ENCODE assay signal across 17 cellular contexts in the genomic region with DNA sequence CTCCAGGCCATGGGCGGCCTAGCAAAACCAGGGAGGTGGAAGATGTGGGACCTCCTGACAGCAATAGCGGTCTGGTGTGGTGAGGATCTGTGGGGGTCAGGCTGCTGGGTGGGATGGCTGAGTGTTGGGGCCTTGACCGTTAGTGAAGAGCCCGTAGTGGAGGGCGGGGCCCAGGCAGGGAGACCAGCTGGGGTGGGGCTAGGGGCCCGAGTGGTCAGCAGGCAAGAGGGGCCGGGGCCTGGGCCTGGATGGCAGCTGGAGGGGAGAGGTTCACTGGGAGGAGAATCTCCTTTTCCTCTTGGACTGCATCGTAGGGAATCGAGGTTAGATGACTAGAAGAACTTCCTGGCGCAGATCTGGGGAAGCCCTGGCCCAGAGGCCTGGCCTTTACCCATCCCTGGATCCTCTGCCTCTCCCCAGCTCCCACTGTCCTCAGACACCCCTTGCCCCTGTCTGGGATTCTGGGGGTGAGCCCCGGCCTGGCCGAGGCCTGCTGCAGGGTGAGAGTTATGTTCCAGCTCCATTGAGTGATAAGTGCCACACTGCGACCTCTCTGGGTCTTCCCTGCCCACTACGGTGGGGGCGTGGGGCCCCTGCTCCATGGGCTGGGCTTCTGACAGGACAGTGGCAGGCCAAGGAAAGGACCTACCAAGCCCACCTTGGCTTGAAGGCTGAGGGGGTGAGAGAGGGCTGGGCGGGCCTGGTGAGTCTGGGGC. TPM values are rescaled to one million over a fixed set of nuclear protein-coding genes. Genes with fewer than 3 reads are reported as not detected.
A peak's percentile ranks its signal among the peaks of the same experiment; 100 is the strongest.
DNase-seq lines count a peak whose midpoint lies in the region; ATAC-seq and TF ChIP-seq lines count a peak whose summit lies in the region.
"Had no signal": no experiment of that assay in that cellular context is flagged by ENCODE, and none has a peak within 500 bp of the region (broad histone marks: within the 10 kb centered on the region; RNA-seq: fewer than 3 reads in every experiment).

No MANE protein-coding gene starts in this region.

- peak overlapping the region; percentile 100 for H3K4ac ChIP-seq in IMR-90 (ENCODE audit: low read depth, low read length)

- H3K36me3 ChIP-seq in IMR-90 (ENCODE audit: control insufficient read depth, insufficient read depth, low read length) (no peaks in the 10 kb centered on the region), suprapubic skin (no peaks in the 10 kb centered on the region)
- H3K36me3 ChIP-seq: BLaER1 had no signal

- H3K56ac ChIP-seq in IMR-90 (ENCODE audit: extremely low read depth, insufficient read depth, low read length), result no peak overlapping the region

- in situ Hi-C loops in IMR-90 (cut with MboI; ENCODE audit: low sequenced_read_pairs), result loop anchor here (5.0 kb wide), 1 partner anchor 733 kb away; no protein-coding TSS in a partner anchor

- DNase-seq in IMR-90 (no peak), ecto neural progenitor cell (ENCODE audit: low spot score) (peak; percentile 49), mesothelial cell of epicardium (ENCODE audit: low spot score in 2 of 2, unreplicated experiment in 2 of 2) (no peak), suprapubic skin (ENCODE audit: low spot score in 2 of 2) (no peak), NCI-H774 (lab: John Stamatoyannopoulos, UW) (no peak), dorsolateral prefrontal cortex (no peak), nephron progenitor cell (no peak), sciatic nerve (ENCODE audit: low spot score) (no peak)
- DNase-seq: activated T-cell treated with anti-CD3 and anti-CD28 coated beads, Interleukin-2, amount 50 U/mL, for 24 hours; left ventricle myocardium superior; NCI-H1930; NCI-H524; stimulated activated CD4-positive, alpha-beta T cell treated with anti-CD3 and anti-CD28 coated beads, Interleukin-4, amount 100 ng/mL, for 1 hour; stimulated activated CD8-positive, alpha-beta memory T cell treated with anti-CD3 and anti-CD28 coated beads, Interleukin-4, amount 100 ng/mL, for 48 hours had no signal

- H3K9me3 Mint-ChIP-seq in mesothelial cell of epicardium (no peaks in the 10 kb centered on the region), nephron progenitor cell (no peaks in the 10 kb centered on the region)
- H3K9me3 Mint-ChIP-seq: activated T-cell treated with anti-CD3 and anti-CD28 coated beads, Interleukin-2, amount 50 U/mL, for 24 hours; nephron had no signal

- no peak for TF ChIP-seq CTCF in IMR-90 (conservative IDR thresholded peaks at IDR 0.05; ENCODE audit: low read depth, low read length)
- TF ChIP-seq CTCF in mesothelial cell of epicardium (IDR thresholded peaks at IDR 0.05; ENCODE audit: unreplicated experiment), result no peak
- no peak for TF ChIP-seq CTCF in suprapubic skin (IDR thresholded peaks at IDR 0.05)
- TF ChIP-seq CTCF in dorsolateral prefrontal cortex (IDR thresholded peaks at IDR 0.05 in 54 of 56, conservative IDR thresholded peaks at IDR 0.05 in 2 of 56; ENCODE audit: low read depth in 1 of 56, partially characterized antibody in 56 of 56), result no peak
- no peak for TF ChIP-seq CTCF in nephron progenitor cell (IDR thresholded peaks at IDR 0.05)

- H2AFZ ChIP-seq in IMR-90 (replicated peaks; ENCODE audit: low read length, poor library complexity), result peak overlapping the region; percentile 80

- no peaks in the 10 kb centered on the region for H4K20me1 ChIP-seq in IMR-90 (ENCODE audit: insufficient read depth, low read length)
- H4K20me1 ChIP-seq: BLaER1 had no signal

- H4K5ac ChIP-seq in IMR-90 (ENCODE audit: low read depth, low read length), result peak overlapping the region; percentile 84

- H3K79me1 ChIP-seq in IMR-90 (ENCODE audit: low read depth in 1 of 2, low read length in 2 of 2), result peaks cover 8 to 26% of the 10 kb centered on the region in 2 experiments; a peak in 3 of 4 replicates

- H3K4me2 ChIP-seq in IMR-90 (ENCODE audit: low read depth, low read length), result no peak overlapping the region
- H3K4me2 ChIP-seq: BLaER1 had no signal

- H2BK5ac ChIP-seq in IMR-90 (ENCODE audit: low read depth, low read length, poor library complexity, severe bottlenecking), result peak overlapping the region; percentile 99

- peak overlapping the region; percentile 99 for H2AK9ac ChIP-seq in IMR-90 (replicated peaks; ENCODE audit: low read depth, low read length, poor library complexity)

- H3K9me1 ChIP-seq in IMR-90 (ENCODE audit: insufficient read depth, low read length), result peaks cover 31% of the 10 kb centered on the region

- peak overlapping the region; percentile 93; the same call in 2 of the 3 replicates for H2BK15ac ChIP-seq in IMR-90 (ENCODE audit: low read depth, low read length)

- POLR2A ChIA-PET in IMR-90 (lab: Charles Lee; ENCODE audit: unreplicated experiment), result no interaction called here

- H3K4me3 ChIP-seq in IMR-90 (ENCODE audit: insufficient read depth, low read depth, low read length) (no peak overlapping the region), suprapubic skin (no peak overlapping the region), dorsolateral prefrontal cortex (no peak overlapping the region)
- H3K4me3 ChIP-seq: BLaER1 had no signal

- CTCF ChIA-PET in IMR-90 (lab: Yijun Ruan, JAX), result interaction anchor here (1.3 to 1.6 kb wide), 2 partner anchors 120 to 735 kb away, joined by 3 to 9 read pairs; no protein-coding TSS in a partner anchor

- H3K4me1 ChIP-seq in IMR-90 (ENCODE audit: control insufficient read depth, insufficient read depth, low read length) (peaks cover 40% of the 10 kb centered on the region), suprapubic skin (peaks cover 85% of the 10 kb centered on the region)

- peak overlapping the region; percentile 100 for H4K91ac ChIP-seq in IMR-90 (ENCODE audit: insufficient read depth, low read depth, low read length)

- no peak overlapping the region for H3K23ac ChIP-seq in IMR-90 (ENCODE audit: low read depth, low read length)

- TF ChIP-seq RAD21 in IMR-90 (IDR thresholded peaks at IDR 0.05; ENCODE audit: low read length), result no peak

- BruUV-seq in IMR-90 (replicated peaks; lab: Mats Ljungman, UMichigan), result no TSS peak

- H2BK20ac ChIP-seq in IMR-90 (ENCODE audit: low read depth, low read length), result peak overlapping the region; percentile 100

- peak overlapping the region; percentile 64; the same call in 1 of the 2 replicates for H3K18ac ChIP-seq in IMR-90 (ENCODE audit: low read depth, low read length)

- peak overlapping the region; percentile 84 for H2AK5ac ChIP-seq in IMR-90 (ENCODE audit: low read depth, low read length)

- H2BK120ac ChIP-seq in IMR-90 (ENCODE audit: low read depth, low read length), result peak overlapping the region; percentile 100

- peak overlapping the region; percentile 21 for H3K27ac Mint-ChIP-seq in mesothelial cell of epicardium
- H3K27ac Mint-ChIP-seq in nephron progenitor cell, result no peak overlapping the region
- H3K27ac Mint-ChIP-seq: activated naive CD8-positive, alpha-beta T cell; activated T-cell treated with anti-CD3 and anti-CD28 coated beads, Interleukin-2, amount 50 U/mL, for 24 hours had no signal

- H3K9ac ChIP-seq in IMR-90 (ENCODE audit: low read depth, low read length), result peak overlapping the region; percentile 30; the same call in 1 of the 2 replicates
- H3K9ac ChIP-seq: BLaER1 had no signal

- ATAC-seq in IMR-90 (ENCODE audit: low read depth) (no peak), sciatic nerve (no peak)
- ATAC-seq: left ventricle myocardium superior had no signal

- H3K36me3 Mint-ChIP-seq in mesothelial cell of epicardium, result no peaks in the 10 kb centered on the region
- no peaks in the 10 kb centered on the region for H3K36me3 Mint-ChIP-seq in nephron progenitor cell (ENCODE audit: low read depth)
- H3K36me3 Mint-ChIP-seq: activated naive CD8-positive, alpha-beta T cell had no signal

- TF ChIP-seq POLR2A in IMR-90 (IDR thresholded peaks at IDR 0.05; ENCODE audit: low read depth, low read length) (no peak), suprapubic skin (IDR thresholded peaks at IDR 0.05) (no peak)

- H3K27me3 Mint-ChIP-seq in mesothelial cell of epicardium (ENCODE audit: low read depth) (no peaks in the 10 kb centered on the region), nephron progenitor cell (ENCODE audit: low read depth, poor library complexity) (no peaks in the 10 kb centered on the region)
- H3K27me3 Mint-ChIP-seq: activated T-cell treated with anti-CD3 and anti-CD28 coated beads, Interleukin-2, amount 50 U/mL, for 24 hours had no signal

- H4K8ac ChIP-seq in IMR-90 (ENCODE audit: low read depth in 2 of 2, low read length in 2 of 2), result peak overlapping the region; percentile 65 to 95

- H3K27ac ChIP-seq in IMR-90 (ENCODE audit: insufficient read depth, low read length) (peak overlapping the region; percentile 31; the same call in 1 of the 2 replicates), suprapubic skin (peak overlapping the region; percentile 99), dorsolateral prefrontal cortex (no peak overlapping the region)
- H3K27ac ChIP-seq: BLaER1 had no signal

- 91% methylated on average over 9 of the region's 16 CpGs; no CpG with 5 or more reads in 1 of the 2 experiments for WGBS in IMR-90 (ENCODE audit: extremely low coverage in 2 of 2, insufficient read length in 1 of 2), 2 experiments
- 68% methylated on average over 13 of the region's 16 CpGs for WGBS in suprapubic skin

- H3K9me3 ChIP-seq in IMR-90 (ENCODE audit: control insufficient read depth, insufficient read depth, low read length) (no peaks in the 10 kb centered on the region), suprapubic skin (no peaks in the 10 kb centered on the region)
- H3K9me3 ChIP-seq: BLaER1 had no signal

- H3K14ac ChIP-seq in IMR-90 (replicated peaks; ENCODE audit: low read depth, low read length), result peak overlapping the region; percentile 64

- dilution Hi-C loops in IMR-90 (cut with HindIII; ENCODE audit: low sequenced_read_pairs, unreplicated experiment), result no loop called here

- TF ChIP-seq EP300 in suprapubic skin (IDR thresholded peaks at IDR 0.05), result no peak

- H3K4me1 Mint-ChIP-seq in mesothelial cell of epicardium (peaks cover 34% of the 10 kb centered on the region), nephron progenitor cell (peaks cover 44% of the 10 kb centered on the region)

- H3K27me3 ChIP-seq in IMR-90 (ENCODE audit: control insufficient read depth, insufficient read depth, low read length), result no peaks in the 10 kb centered on the region
- no peaks in the 10 kb centered on the region for H3K27me3 ChIP-seq in suprapubic skin
- H3K27me3 ChIP-seq in dorsolateral prefrontal cortex, result peaks cover 0 to 3% (median 0%) of the 10 kb centered on the region in 45 donors
- H3K27me3 ChIP-seq: BLaER1 had no signal

- no peak overlapping the region for H3K4me3 Mint-ChIP-seq in mesothelial cell of epicardium
- no peak overlapping the region for H3K4me3 Mint-ChIP-seq in nephron progenitor cell
- H3K4me3 Mint-ChIP-seq: activated naive CD8-positive, alpha-beta T cell; activated T-cell treated with anti-CD3 and anti-CD28 coated beads, Interleukin-2, amount 50 U/mL, for 24 hours; nephron had no signal

- intact Hi-C loops in IMR-90 (cut with micrococcal nuclease), result loop anchor here (5.0 kb wide), 1 partner anchor 838 kb away; no protein-coding TSS in a partner anchor
- intact Hi-C loops in dorsolateral prefrontal cortex (cut with DNase I), result loop anchor here in 1 of 2 donors (5.0 kb wide), 1 partner anchor 663 kb away; no protein-coding TSS in a partner anchor
- intact Hi-C loops in sciatic nerve (cut with DNase I), result no loop called here

RNA-seq across cellular contexts. Expression of a gene that starts 47.1 kb away (rescaled TPM):
- total RNA-seq in IMR-90 (2012; rRNA removed) (0.54 and 0.56 TPM in 2 replicates), mesothelial cell of epicardium (2.7 to 3.0 TPM (median 3.0 TPM) in 3 replicates), suprapubic skin (100 to 1,000 TPM in 3 of 4 donors, 10 to 100 TPM in 1; 78.6 to 293 (median 185) TPM), dorsolateral prefrontal cortex (under 1 TPM in 51 of 120 experiments, not detected in 69; 0.10 to 0.43 (median 0.19) TPM), sciatic nerve (0.13 TPM)
- polyA plus RNA-seq in IMR-90 (2012; rRNA removed), result 3.4 TPM in 2 replicates
- 1.2 and 2.4 TPM in 2 replicates for polyA plus RNA-seq in IMR-90 (2012; cell fraction: cytosol; rRNA removed)
- polyA plus RNA-seq in IMR-90 (2012; cell fraction: nucleus; rRNA removed; ENCODE audit: low replicate concordance), result 14.7 and 18.0 TPM in 2 replicates
- total RNA-seq: left ventricle myocardium superior had no signal

Comparison
In these comparisons a context has a peak if more than half of its experiments do, and no peak if none do; other contexts are left out.
1. H3K27ac ChIP-seq: peak in IMR-90 (single experiment) and suprapubic skin (single experiment); none in dorsolateral prefrontal cortex (0 of 59).
2. RNA of a gene that starts 47.1 kb away (total RNA-seq): 78.6 to 293 TPM in suprapubic skin; 2.7 to 3.0 TPM in mesothelial cell of epicardium, 0.54 to 0.56 TPM in IMR-90, 0.13 TPM in sciatic nerve (single experiment) and 0.10 to 0.43 TPM in dorsolateral prefrontal cortex; every median in the first group is over 10 times any median in the second.